In the genomic region with DNA sequence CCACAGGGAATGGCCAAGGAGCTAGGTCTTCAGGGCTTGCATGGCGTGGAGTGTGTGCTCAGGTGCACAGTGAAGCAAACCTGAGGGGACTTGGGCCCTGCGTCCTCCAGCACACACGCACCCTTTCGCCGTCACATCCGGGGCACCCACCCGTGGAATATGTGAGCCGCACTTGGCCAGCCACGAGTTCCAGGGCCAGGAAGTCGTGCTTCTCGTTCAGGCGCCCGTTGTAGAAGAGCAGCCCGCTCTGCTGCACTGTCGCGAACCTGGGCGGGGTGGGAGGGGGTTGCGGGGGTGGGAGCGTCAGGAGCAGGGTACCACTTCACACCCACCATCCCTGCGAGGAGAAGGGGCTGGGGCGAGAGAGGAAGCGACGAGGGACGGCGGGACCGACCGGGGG, we compare ENCODE assay signal across 9 cellular contexts. TPM values are rescaled to one million over a fixed set of nuclear protein-coding genes. Genes with fewer than 3 reads are reported as not detected.
DNase-seq lines count a peak whose midpoint lies in the region; ATAC-seq and TF ChIP-seq lines count a peak whose summit lies in the region.
"Had no signal": no experiment of that assay in that cellular context is flagged by ENCODE, and none has a peak within 500 bp of the region (broad histone marks: within the 10 kb centered on the region; RNA-seq: fewer than 3 reads in every experiment).

No MANE protein-coding gene starts in this region.

- H3K4me1 Mint-ChIP-seq in activated CD4-positive, alpha-beta T cell treated with anti-CD3 and anti-CD28 coated beads for 36 hours: peaks cover 6% of the 10 kb centered on the region
- no peaks in the 10 kb centered on the region for H3K4me1 Mint-ChIP-seq in endodermal cell

- in situ Hi-C loops in gastrocnemius medialis (cut with MboI; ENCODE audit: low sequenced_read_pairs in 4 of 4): no loop called here

- no peaks in the 10 kb centered on the region for H3K36me3 Mint-ChIP-seq in activated CD4-positive, alpha-beta T cell treated with anti-CD3 and anti-CD28 coated beads for 36 hours (ENCODE audit: low read depth)
- H3K36me3 Mint-ChIP-seq in endodermal cell (ENCODE audit: low read depth): peaks cover 52% of the 10 kb centered on the region

- H4K20me1 ChIP-seq in BLaER1: peaks cover 21% of the 10 kb centered on the region

- peak overlapping the region; percentile 87 for H3K27ac Mint-ChIP-seq in activated CD4-positive, alpha-beta T cell treated with anti-CD3 and anti-CD28 coated beads for 36 hours
- H3K27ac Mint-ChIP-seq in endodermal cell: no peak overlapping the region

- no peak overlapping the region for H3K27ac ChIP-seq in BLaER1
- no peak overlapping the region for H3K27ac ChIP-seq in endodermal cell (ENCODE audit: low read depth, low read length)
- H3K27ac ChIP-seq in gastrocnemius medialis: peak overlapping the region in 3 of 4 donors; percentile 35 to 84 (median 65)

- peaks cover 20% of the 10 kb centered on the region for H3K4me1 ChIP-seq in BLaER1
- no peaks in the 10 kb centered on the region for H3K4me1 ChIP-seq in endodermal cell (ENCODE audit: control insufficient read depth, insufficient read depth, low read length)
- H3K4me1 ChIP-seq in gastrocnemius medialis: peaks cover 0 to 11% of the 10 kb centered on the region in 2 donors

- WGBS in endodermal cell (ENCODE audit: insufficient coverage in 1 of 2, insufficient read length in 1 of 2), 2 experiments: 54 to 83% methylated on average over 1 to 27 of the region's 27 CpGs

- H3K27me3 ChIP-seq in BLaER1: peaks cover 5% of the 10 kb centered on the region; the same call in 1 of the 2 replicates
- H3K27me3 ChIP-seq in endodermal cell (ENCODE audit: control insufficient read depth, insufficient read depth, low read length, poor library complexity, severe bottlenecking): no peaks in the 10 kb centered on the region
- H3K27me3 ChIP-seq in gastrocnemius medialis: peaks cover 0 to 4% (median 3%) of the 10 kb centered on the region in 3 donors

- peak; percentile 81 for DNase-seq in activated CD4-positive, alpha-beta T cell treated with anti-CD3 and anti-CD28 coated beads for 36 hours
- no peak for DNase-seq in endodermal cell
- no peak for DNase-seq in gastrocnemius medialis
- no peak for DNase-seq in NCI-H524 (lab: John Stamatoyannopoulos, UW)

- CTCF ChIA-PET in activated CD4-positive, alpha-beta T cell treated with anti-CD3 and anti-CD28 coated beads for 36 hours (lab: Charles Lee): interaction anchor here (0.6 to 2.7 kb wide), 3 partner anchors 20 to 255 kb away, joined by 3 to 9 read pairs (median 3); a partner anchor contains a TSS

- no peak for TF ChIP-seq POLR2A in gastrocnemius medialis (IDR thresholded peaks at IDR 0.05)

- H3K27me3 Mint-ChIP-seq in activated CD4-positive, alpha-beta T cell treated with anti-CD3 and anti-CD28 coated beads for 36 hours: peaks cover 12% of the 10 kb centered on the region
- H3K27me3 Mint-ChIP-seq in endodermal cell (ENCODE audit: insufficient read depth): peaks cover 27% of the 10 kb centered on the region

- no peaks in the 10 kb centered on the region for H3K9me3 Mint-ChIP-seq in activated CD4-positive, alpha-beta T cell treated with anti-CD3 and anti-CD28 coated beads for 36 hours (ENCODE audit: low read depth)
- no peaks in the 10 kb centered on the region for H3K9me3 Mint-ChIP-seq in endodermal cell

- POLR2A ChIA-PET in activated CD4-positive, alpha-beta T cell treated with anti-CD3 and anti-CD28 coated beads for 36 hours (lab: Charles Lee): no interaction called here

- ATAC-seq in activated CD4-positive, alpha-beta T cell treated with anti-CD3 and anti-CD28 coated beads for 36 hours: peak; percentile 49
- ATAC-seq in gastrocnemius medialis: no peak
- no peak for ATAC-seq in GM21737 (IDR thresholded peaks at IDR 0.05; ENCODE audit: unreplicated experiment)
- ATAC-seq in GM21619 (IDR thresholded peaks at IDR 0.05; ENCODE audit: unreplicated experiment): no peak
- ATAC-seq in HG03159 (IDR thresholded peaks at IDR 0.05; ENCODE audit: unreplicated experiment): no peak

- H3K36me3 ChIP-seq in BLaER1 (no peaks in the 10 kb centered on the region), endodermal cell (ENCODE audit: control insufficient read depth, insufficient read depth, low read length) (peaks cover 35% of the 10 kb centered on the region), gastrocnemius medialis (no peaks in the 10 kb centered on the region)

- H3K4me3 ChIP-seq in BLaER1 (peak overlapping the region; percentile 71), endodermal cell (ENCODE audit: low read length) (no peak overlapping the region), gastrocnemius medialis (peak overlapping the region; percentile 56 to 89 (median 64))

- H3K9ac ChIP-seq in BLaER1 (no peak overlapping the region), endodermal cell (ENCODE audit: extremely low read depth, low read length, poor library complexity, severe bottlenecking) (no peak overlapping the region)

- intact Hi-C loops in activated CD4-positive, alpha-beta T cell treated with anti-CD3 and anti-CD28 coated beads for 36 hours (cut with DNase I, micrococcal nuclease): loop anchor here in 1 of 2 experiments (5.0 kb wide), 1 partner anchor 98 kb away; a partner anchor contains a TSS
- intact Hi-C loops in gastrocnemius medialis (cut with DNase I; ENCODE audit: low total_unique reads): no loop called here

- no peaks in the 10 kb centered on the region for H3K9me3 ChIP-seq in BLaER1
- no peaks in the 10 kb centered on the region for H3K9me3 ChIP-seq in endodermal cell (ENCODE audit: control insufficient read depth, low read length)
- H3K9me3 ChIP-seq in gastrocnemius medialis: no peaks in the 10 kb centered on the region

- peak overlapping the region; percentile 89 for H3K4me2 ChIP-seq in BLaER1

- H3K4me3 Mint-ChIP-seq in activated CD4-positive, alpha-beta T cell treated with anti-CD3 and anti-CD28 coated beads for 36 hours: peak overlapping the region; percentile 71
- H3K4me3 Mint-ChIP-seq in endodermal cell: peak overlapping the region; percentile 46

- no peak for TF ChIP-seq CTCF in endodermal cell (conservative IDR thresholded peaks at IDR 0.05)
- no peak for TF ChIP-seq CTCF in gastrocnemius medialis (IDR thresholded peaks at IDR 0.05 in 4 of 5, conservative IDR thresholded peaks at IDR 0.05 in 1 of 5)

RNA-seq across cellular contexts. Expression of a gene that starts 7.1 kb away (rescaled TPM):
- total RNA-seq in activated CD4-positive, alpha-beta T cell treated with anti-CD3 and anti-CD28 coated beads for 36 hours: 1 to 10 TPM; 7.9 to 8.1 TPM
- total RNA-seq in endodermal cell (10 to 100 TPM; 20.7 to 30.1 TPM), gastrocnemius medialis (under 1 TPM in 3 of 4 donors, not detected in 1; 0.02 to 0.25 (median 0.05) TPM)
- 24.4 TPM for polyA plus RNA-seq in endodermal cell (2013, experiment 1 of 2)
- 22.9 TPM for polyA plus RNA-seq in endodermal cell (2013, experiment 2 of 2)

RNA-seq across cellular contexts. Expression of a gene that starts 20.3 kb away (rescaled TPM):
- total RNA-seq in activated CD4-positive, alpha-beta T cell treated with anti-CD3 and anti-CD28 coated beads for 36 hours: 10 to 100 TPM; 35.0 to 38.5 TPM
- total RNA-seq in endodermal cell (10 to 100 TPM; 65.1 to 75.6 TPM), gastrocnemius medialis (10 to 100 TPM in 2 of 4 donors, 1 to 10 TPM in 2; 6.1 to 17.3 (median 10.1) TPM)
- polyA plus RNA-seq in endodermal cell (2013, experiment 1 of 2): 45.7 TPM
- 41.3 TPM for polyA plus RNA-seq in endodermal cell (2013, experiment 2 of 2)

RNA-seq across cellular contexts. Expression of a gene that starts 30.1 kb away (rescaled TPM):
- total RNA-seq in activated CD4-positive, alpha-beta T cell treated with anti-CD3 and anti-CD28 coated beads for 36 hours: 10 to 100 TPM; 61.0 to 67.3 TPM
- 10 to 100 TPM; 30.9 to 32.5 TPM for total RNA-seq in endodermal cell
- 30.2 TPM for polyA plus RNA-seq in endodermal cell (2013, experiment 1 of 2)
- polyA plus RNA-seq in endodermal cell (2013, experiment 2 of 2): 26.9 TPM
- total RNA-seq in gastrocnemius medialis: 10 to 100 TPM; 13.2 to 33.1 (median 19.4) TPM

RNA-seq across cellular contexts. Expression of a gene that starts 34.0 kb away (rescaled TPM):
- under 1 TPM in 1 of 2 experiments, not detected in 1; 0.30 TPM for total RNA-seq in activated CD4-positive, alpha-beta T cell treated with anti-CD3 and anti-CD28 coated beads for 36 hours
- total RNA-seq in endodermal cell (under 1 TPM in 1 of 2 donors, not detected in 1; 0.57 TPM), gastrocnemius medialis (not detected)
- polyA plus RNA-seq in endodermal cell (2013, experiment 1 of 2): 0.39 TPM
- polyA plus RNA-seq in endodermal cell (2013, experiment 2 of 2): not detected
- total RNA-seq: RPMI7951 had no signal

RNA-seq across cellular contexts. Expression of a gene that starts 46.1 kb away (rescaled TPM):
- 100 to 1,000 TPM; 205 to 231 TPM for total RNA-seq in activated CD4-positive, alpha-beta T cell treated with anti-CD3 and anti-CD28 coated beads for 36 hours
- 100 to 1,000 TPM; 231 to 289 TPM for total RNA-seq in endodermal cell
- polyA plus RNA-seq in endodermal cell (2013, experiment 1 of 2): 272 TPM
- 265 TPM for polyA plus RNA-seq in endodermal cell (2013, experiment 2 of 2)
- 100 to 1,000 TPM; 679 to 861 (median 720) TPM for total RNA-seq in gastrocnemius medialis

Comparison
In these comparisons a context has a peak if more than half of its experiments do, and no peak if none do; other contexts are left out.
1. H3K27ac ChIP-seq: peak in gastrocnemius medialis (3 of 4); none in BLaER1 (single experiment) and endodermal cell (single experiment).
2. RNA of a gene that starts 7.1 kb away (total RNA-seq): 20.7 to 30.1 TPM in endodermal cell and 7.9 to 8.1 TPM in activated CD4-positive, alpha-beta T cell treated with anti-CD3 and anti-CD28 coated beads for 36 hours; 0.02 to 0.25 TPM in gastrocnemius medialis; every median in the first group is over 4 times any median in the second.